39 cellular contexts compared by ENCODE assay signal in the genomic region with DNA sequence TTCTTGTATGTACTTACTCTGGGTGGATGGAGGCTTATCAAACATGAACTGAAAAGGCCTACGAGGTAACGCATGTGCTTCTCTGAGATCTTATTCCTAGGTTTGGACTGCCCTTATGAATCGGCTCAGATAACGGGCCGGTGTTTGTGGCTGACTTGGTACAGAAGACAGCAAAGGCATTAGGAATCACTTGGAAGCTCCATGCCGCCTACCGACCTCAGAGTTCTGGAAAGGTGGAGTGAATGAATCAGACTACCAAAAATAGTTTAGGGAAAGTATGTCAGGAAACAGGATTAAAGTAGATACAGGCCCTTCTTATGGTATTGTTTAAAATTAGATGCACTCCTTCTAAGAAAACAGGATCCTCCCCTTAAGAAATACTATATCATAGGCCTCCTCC.
"Had no signal": no experiment of that assay in that cellular context is flagged by ENCODE, and none has a peak within 500 bp of the region (broad histone marks: within the 10 kb centered on the region; RNA-seq: fewer than 3 reads in every experiment).

No MANE protein-coding gene starts in this region.

- H3K27ac Mint-ChIP-seq: activated naive CD4-positive, alpha-beta T cell treated with anti-CD3 and anti-CD28 coated beads for 36 hours; activated naive CD4-positive, alpha-beta T cell treated with anti-CD3 and anti-CD28 coated beads, Interleukin-2, amount 10 ng/mL, durations not matched to agents 7 days and 5 days; activated naive CD4-positive, alpha-beta T cell treated with anti-CD3 and anti-CD28 coated beads, Interleukin-2, amount 50 U/mL, for 24 hours; activated naive CD4-positive, alpha-beta T cell treated with anti-CD3 and anti-CD28 coated beads, Interleukin-2, amount 50 U/mL, for 72 hours; activated naive CD8-positive, alpha-beta T cell; activated naive CD8-positive, alpha-beta T cell treated with anti-CD3 and anti-CD28 coated beads for 36 hours; activated naive CD8-positive, alpha-beta T cell treated with anti-CD3 and anti-CD28 coated beads, Interleukin-2, amount 10 ng/mL, durations not matched to agents 7 days and 5 days; activated naive CD8-positive, alpha-beta T cell treated with anti-CD3 and anti-CD28 coated beads, Interleukin-2, amount 50 U/mL, for 24 hours; activated T-cell treated with anti-CD3 and anti-CD28 coated beads, Interleukin-2, amount 50 U/mL, for 24 hours; activated T-cell treated with anti-CD3 and anti-CD28 coated beads, Interleukin-2, amount 50 U/mL, for 72 hours; activated T-helper 1 cell treated with anti-CD3 and anti-CD28 coated beads, Interleukin-12 subunit alpha, Interleukin-12 subunit beta, Interleukin-2, Interleukin-4 antibody, amounts not matched to agents 30 ng/mL and 10 ng/mL and 1 ng/mL, durations not matched to agents 14 hours and 24 hours and 36 hours; activated T-helper 17 cell treated with anti-CD3 and anti-CD28 coated beads, Interleukin-2, amount 50 U/mL, for 72 hours; activated T-helper 2 cell treated with anti-CD3 and anti-CD28 coated beads, Interferon-gamma antibody, Interleukin-2, Interleukin-4, amounts not matched to agents 10 μg/mL and 5 μg/mL and 100 μg/mL, durations not matched to agents 14 hours and 24 hours and 36 hours; brain had no signal

- H3K36me3 ChIP-seq: adrenal gland, ascending aorta, brain microvascular endothelial cell, breast epithelium, cardiac muscle cell had no signal

- H3K27me3 ChIP-seq: adrenal gland, ascending aorta, body of pancreas, brain microvascular endothelial cell, breast epithelium, cardiac muscle cell had no signal

- FAIRE-seq: bronchial epithelial cell had no signal

- DNase-seq: activated effector memory CD4-positive, alpha-beta T cell treated with anti-CD3 and anti-CD28 coated beads, Interleukin-2, amount 50 U/mL, for 16 hours; activated effector memory CD4-positive, alpha-beta T cell treated with Interleukin-2 at 50 U/mL for 16 hours; activated gamma-delta T cell; activated gamma-delta T cell treated with Interleukin-2 at 50 U/mL for 16 hours; activated naive CD4-positive, alpha-beta T cell; activated naive CD4-positive, alpha-beta T cell treated with anti-CD3 and anti-CD28 coated beads for 36 hours; activated naive CD4-positive, alpha-beta T cell treated with anti-CD3 and anti-CD28 coated beads, Interleukin-2, amount 10 ng/mL, durations not matched to agents 7 days and 5 days; activated naive CD4-positive, alpha-beta T cell treated with anti-CD3 and anti-CD28 coated beads, Interleukin-2, amount 50 U/mL, for 16 hours; activated naive CD4-positive, alpha-beta T cell treated with Interleukin-2 at 50 U/mL for 16 hours; activated naive CD8-positive, alpha-beta T cell treated with anti-CD3 and anti-CD28 coated beads for 36 hours; activated naive CD8-positive, alpha-beta T cell treated with anti-CD3 and anti-CD28 coated beads, Interleukin-2, amount 10 ng/mL, durations not matched to agents 7 days and 5 days; activated naive CD8-positive, alpha-beta T cell treated with anti-CD3 and anti-CD28 coated beads, Interleukin-2, amount 50 U/mL, for 24 hours; activated T-cell treated with anti-CD3 and anti-CD28 coated beads for 4 hours; activated T-cell treated with anti-CD3 and anti-CD28 coated beads, Interleukin-2, amount 50 U/mL, for 1 hour; activated T-cell treated with anti-CD3 and anti-CD28 coated beads, Interleukin-2, amount 50 U/mL, for 24 hours; activated T-cell treated with anti-CD3 and anti-CD28 coated beads, Interleukin-2, amount 50 U/mL, for 4 hours; activated T-cell treated with anti-CD3 and anti-CD28 coated beads, Interleukin-2, amount 50 U/mL, for 48 hours; activated T-cell treated with anti-CD3 and anti-CD28 coated beads, Interleukin-2, amount 50 U/mL, for 72 hours; adrenal gland; amniotic stem cell; amygdala; anterior cingulate cortex; aorta; body of pancreas; brain microvascular endothelial cell; central memory CD4-positive, alpha-beta T cell; cerebellar nuclear complex had no signal

- H3K4me3 ChIP-seq: adrenal gland, ascending aorta, body of pancreas, breast epithelium, cardiac muscle cell had no signal

- H3K4me1 Mint-ChIP-seq: activated naive CD4-positive, alpha-beta T cell treated with anti-CD3 and anti-CD28 coated beads, Interleukin-2, amount 10 ng/mL, durations not matched to agents 7 days and 5 days; activated naive CD4-positive, alpha-beta T cell treated with anti-CD3 and anti-CD28 coated beads, Interleukin-2, amount 50 U/mL, for 24 hours; activated naive CD8-positive, alpha-beta T cell treated with anti-CD3 and anti-CD28 coated beads for 36 hours; activated naive CD8-positive, alpha-beta T cell treated with anti-CD3 and anti-CD28 coated beads, Interleukin-2, amount 10 ng/mL, durations not matched to agents 7 days and 5 days; activated naive CD8-positive, alpha-beta T cell treated with anti-CD3 and anti-CD28 coated beads, Interleukin-2, amount 50 U/mL, for 24 hours; activated T-helper 17 cell treated with anti-CD3 and anti-CD28 coated beads, Interleukin-2, amount 50 U/mL, for 72 hours; brain; central memory CD8-positive, alpha-beta T cell had no signal

- ATAC-seq: activated naive CD4-positive, alpha-beta T cell treated with anti-CD3 and anti-CD28 coated beads, Interleukin-2, amount 50 U/mL, for 72 hours; activated naive CD8-positive, alpha-beta T cell treated with anti-CD3 and anti-CD28 coated beads, Interleukin-2, amount 50 U/mL, for 24 hours; activated T-cell treated with anti-CD3 and anti-CD28 coated beads, Interleukin-2, amount 50 U/mL, for 4 hours; activated T-cell treated with anti-CD3 and anti-CD28 coated beads, Interleukin-2, amount 50 U/mL, for 72 hours; activated T-helper 17 cell treated with anti-CD3 and anti-CD28 coated beads, Interleukin-2, amount 50 U/mL, for 72 hours; body of pancreas had no signal

- H3K27me3 Mint-ChIP-seq: activated naive CD4-positive, alpha-beta T cell treated with anti-CD3 and anti-CD28 coated beads, Interleukin-2, amount 10 ng/mL, durations not matched to agents 7 days and 5 days; activated naive CD4-positive, alpha-beta T cell treated with anti-CD3 and anti-CD28 coated beads, Interleukin-2, amount 50 U/mL, for 24 hours; activated naive CD8-positive, alpha-beta T cell; activated naive CD8-positive, alpha-beta T cell treated with anti-CD3 and anti-CD28 coated beads for 36 hours; activated naive CD8-positive, alpha-beta T cell treated with anti-CD3 and anti-CD28 coated beads, Interleukin-2, amount 10 ng/mL, durations not matched to agents 7 days and 5 days; activated naive CD8-positive, alpha-beta T cell treated with anti-CD3 and anti-CD28 coated beads, Interleukin-2, amount 50 U/mL, for 24 hours; activated T-cell treated with anti-CD3 and anti-CD28 coated beads, Interleukin-2, amount 50 U/mL, for 24 hours; activated T-helper 17 cell treated with anti-CD3 and anti-CD28 coated beads, Interleukin-2, amount 50 U/mL, for 72 hours; brain; central memory CD8-positive, alpha-beta T cell had no signal

- H3K9me3 ChIP-seq: adrenal gland, ascending aorta, body of pancreas, breast epithelium had no signal

- H3K36me3 Mint-ChIP-seq: activated naive CD4-positive, alpha-beta T cell treated with anti-CD3 and anti-CD28 coated beads, Interleukin-2, amount 10 ng/mL, durations not matched to agents 7 days and 5 days; activated naive CD4-positive, alpha-beta T cell treated with anti-CD3 and anti-CD28 coated beads, Interleukin-2, amount 50 U/mL, for 24 hours; activated naive CD8-positive, alpha-beta T cell; activated naive CD8-positive, alpha-beta T cell treated with anti-CD3 and anti-CD28 coated beads for 36 hours; activated naive CD8-positive, alpha-beta T cell treated with anti-CD3 and anti-CD28 coated beads, Interleukin-2, amount 10 ng/mL, durations not matched to agents 7 days and 5 days; brain had no signal

- H3K4me3 Mint-ChIP-seq: activated naive CD4-positive, alpha-beta T cell treated with anti-CD3 and anti-CD28 coated beads for 36 hours; activated naive CD4-positive, alpha-beta T cell treated with anti-CD3 and anti-CD28 coated beads, Interleukin-2, amount 10 ng/mL, durations not matched to agents 7 days and 5 days; activated naive CD4-positive, alpha-beta T cell treated with anti-CD3 and anti-CD28 coated beads, Interleukin-2, amount 50 U/mL, for 24 hours; activated naive CD8-positive, alpha-beta T cell; activated naive CD8-positive, alpha-beta T cell treated with anti-CD3 and anti-CD28 coated beads for 36 hours; activated naive CD8-positive, alpha-beta T cell treated with anti-CD3 and anti-CD28 coated beads, Interleukin-2, amount 10 ng/mL, durations not matched to agents 7 days and 5 days; activated naive CD8-positive, alpha-beta T cell treated with anti-CD3 and anti-CD28 coated beads, Interleukin-2, amount 50 U/mL, for 24 hours; activated T-cell treated with anti-CD3 and anti-CD28 coated beads, Interleukin-2, amount 50 U/mL, for 24 hours; activated T-cell treated with anti-CD3 and anti-CD28 coated beads, Interleukin-2, amount 50 U/mL, for 4 hours; activated T-cell treated with anti-CD3 and anti-CD28 coated beads, Interleukin-2, amount 50 U/mL, for 72 hours; activated T-helper 1 cell treated with anti-CD3 and anti-CD28 coated beads, Interleukin-12 subunit alpha, Interleukin-12 subunit beta, Interleukin-2, Interleukin-4 antibody, amounts not matched to agents 30 ng/mL and 10 ng/mL and 1 ng/mL, durations not matched to agents 14 hours and 24 hours and 36 hours; activated T-helper 17 cell treated with anti-CD3 and anti-CD28 coated beads, Interleukin-2, amount 50 U/mL, for 72 hours; brain; central memory CD8-positive, alpha-beta T cell had no signal

- H3K27ac ChIP-seq: adrenal gland, ascending aorta, body of pancreas, brain microvascular endothelial cell, breast epithelium, cardiac muscle cell had no signal

- H3K4me1 ChIP-seq: adrenal gland, ascending aorta, body of pancreas, breast epithelium had no signal
